In the genomic region with DNA sequence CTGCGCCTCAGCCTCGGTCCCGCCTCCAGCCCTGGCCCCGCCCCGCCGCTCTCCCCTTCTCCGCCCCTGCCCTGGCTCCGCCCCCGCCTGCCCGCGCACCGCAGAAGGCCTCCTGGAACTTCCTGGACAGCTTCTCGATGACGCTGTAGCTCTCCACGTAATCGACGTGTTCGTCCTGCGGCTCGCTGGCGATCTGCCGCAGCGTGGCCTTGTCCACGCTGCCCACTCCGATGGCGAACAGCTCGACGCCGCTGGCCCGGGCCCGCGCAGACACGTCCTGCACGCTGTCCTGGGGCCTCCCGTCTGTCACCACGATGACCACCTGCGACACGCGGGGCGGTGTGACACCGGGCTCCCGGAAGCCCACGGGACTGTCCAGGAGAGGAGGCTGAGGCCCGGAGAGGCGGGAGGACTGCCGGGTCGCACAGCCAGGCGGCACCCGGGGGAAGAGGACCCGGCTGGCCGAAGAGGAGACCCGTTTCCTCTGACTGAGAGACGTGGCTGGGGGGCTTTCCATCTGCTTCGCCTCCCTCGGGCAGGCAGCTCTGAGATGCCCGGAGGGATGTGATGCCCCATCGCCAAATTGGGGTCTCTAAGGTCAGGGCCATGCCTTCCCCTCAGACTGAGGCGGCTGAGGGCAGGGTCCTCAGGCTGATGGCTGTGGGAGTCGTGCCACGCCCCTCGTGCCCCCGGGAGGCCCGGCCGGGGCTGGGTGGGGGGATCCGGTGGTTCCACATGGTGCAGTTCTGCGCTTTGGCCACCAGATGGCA, we compare ENCODE assay signal across 7 cellular contexts. TPM values are rescaled to one million over a fixed set of nuclear protein-coding genes. Genes with fewer than 3 reads are reported as not detected.
A peak's percentile ranks its signal among the peaks of the same experiment; 100 is the strongest.
DNase-seq lines count a peak whose midpoint lies in the region; ATAC-seq and TF ChIP-seq lines count a peak whose summit lies in the region.

No MANE protein-coding gene starts in this region.

- DNase-seq in NCI-H2029 (lab: John Stamatoyannopoulos, UW) (peak; percentile 97), T47D (ENCODE audit: low read depth in 1 of 2, low spot score in 1 of 2) (peak; percentile 59 to 96), inferior parietal cortex (ENCODE audit: extremely low spot score) (peak; percentile 89), spleen (peak; percentile 97)

- H3K4me3 ChIP-seq in spleen, result peak overlapping the region; percentile 49 to 74 (median 53)

- peak; percentile 87 for TF ChIP-seq CTCF in VCaP (conservative IDR thresholded peaks at IDR 0.05)
- peak; percentile 97 to 100 (median 99) for TF ChIP-seq CTCF in spleen (IDR thresholded peaks at IDR 0.05 in 8 of 11, conservative IDR thresholded peaks at IDR 0.05 in 3 of 11)

- peak; percentile 72 for TF ChIP-seq POLR2A in GM18505 (IDR thresholded peaks at IDR 0.05; ENCODE audit: borderline replicate concordance, extremely low read depth, insufficient read depth, insufficient read length)
- TF ChIP-seq POLR2A in spleen (IDR thresholded peaks at IDR 0.05), result peak; percentile 53 to 94 (median 90)

- in situ Hi-C loops in T47D (cut with HindIII; ENCODE audit: low pct_unique_long_range_greater_than_20kb, low sequenced_read_pairs), result no loop called here

- peaks cover 0 to 12% (median 9%) of the 10 kb centered on the region in 8 donors for H3K9me3 ChIP-seq in spleen

- H3K4me1 ChIP-seq in spleen, result peaks cover 0 to 59% (median 36%) of the 10 kb centered on the region in 6 donors

- ATAC-seq in GM18505 (IDR thresholded peaks at IDR 0.05; ENCODE audit: unreplicated experiment) (peak; percentile 60), HG02852 (IDR thresholded peaks at IDR 0.05; ENCODE audit: unreplicated experiment) (peak; percentile 57)

- H3K27me3 ChIP-seq in spleen (replicated peaks in 1 of 7), result no peaks in the 10 kb centered on the region

- 0 to 1% (median 1%) methylated on average over 45 to 66 of the region's 66 CpGs for WGBS in spleen, 5 donors

- peak overlapping the region; percentile 84 for H3K27ac ChIP-seq in VCaP
- peak overlapping the region; percentile 99 to 100 (median 100) for H3K27ac ChIP-seq in spleen

- H3K36me3 ChIP-seq in spleen, result peaks cover 0 to 26% (median 4%) of the 10 kb centered on the region in 6 donors

- intact Hi-C loops in spleen (cut with DNase I; ENCODE audit: low total_unique reads), result loop anchor here (2.0 to 10.0 kb wide), 2 partner anchors 60 to 1484 kb away; a partner anchor contains a TSS

RNA-seq across cellular contexts. Expression of a gene that starts 4.6 kb away (rescaled TPM):
- 1 to 10 TPM in 1 of 7 donors, under 1 TPM in 5, not detected in 1; 0.30 to 1.1 (median 0.69) TPM for total RNA-seq in spleen
- polyA plus RNA-seq in spleen, result under 1 TPM; 0.04 to 0.08 (median 0.06) TPM

RNA-seq across cellular contexts. Expression of a gene that starts 38.8 kb away (rescaled TPM):
- total RNA-seq in spleen, result 100 to 1,000 TPM; 473 to 747 (median 586) TPM
- polyA plus RNA-seq in spleen, result 100 to 1,000 TPM; 419 to 691 (median 502) TPM

Comparison
In these comparisons a context has a peak if more than half of its experiments do, and no peak if none do; other contexts are left out.
1. Peak in every context shown above with its lines: DNase-seq, ATAC-seq, H3K4me3 ChIP-seq and H3K27ac ChIP-seq.